1 cellular context compared by ENCODE assay signal in genomic region chr16:31487720-31488629, GRCh38.
TF ChIP-seq lines count a peak whose summit lies in the region.

No MANE protein-coding gene starts in this region.

TF ChIP-seq in SK-N-SH, 30 proteins besides CTCF, POLR2A, EP300 and RAD21 (continued from another document):
- TF ChIP-seq REST (IDR thresholded peaks at IDR 0.05; ENCODE audit: low read depth, low read length) (no peak), RXRA (IDR thresholded peaks at IDR 0.05; ENCODE audit: borderline replicate concordance, low read depth) (no peak), RCOR1 (IDR thresholded peaks at IDR 0.05; ENCODE audit: low read length) (no peak), MEF2A (IDR thresholded peaks at IDR 0.05; ENCODE audit: borderline replicate concordance, low read depth) (no peak), TEAD4 (IDR thresholded peaks at IDR 0.05; ENCODE audit: borderline replicate concordance, insufficient read depth) (no peak), JUND (IDR thresholded peaks at IDR 0.05) (no peak), MAX (IDR thresholded peaks at IDR 0.05; ENCODE audit: low read depth) (no peak; the same call in 1 of the 2 replicates)
TF ChIP-seq in SK-N-SH: peak in this region for 0.
